ENCODE assay signal across 18 cellular contexts in the genomic region with DNA sequence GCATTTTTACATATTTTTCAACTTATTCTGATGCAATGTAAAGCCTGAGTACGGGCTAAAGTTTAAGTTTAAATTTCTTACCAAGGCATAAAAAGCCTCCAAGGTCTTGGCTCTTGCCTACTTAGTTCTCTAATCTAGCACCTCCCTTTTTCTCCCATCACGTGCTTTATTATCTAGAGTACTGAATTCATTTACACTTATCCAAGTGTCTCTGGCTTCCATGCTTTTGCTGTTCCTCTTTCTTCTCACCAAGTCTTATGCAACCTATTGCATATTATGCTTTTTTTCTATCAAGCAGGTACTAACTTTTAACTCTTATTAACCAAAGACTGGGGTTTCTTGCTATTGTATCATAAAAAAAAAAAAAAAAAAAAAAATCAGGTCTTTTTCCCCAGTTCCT. TPM values are rescaled to one million over a fixed set of nuclear protein-coding genes. Genes with fewer than 3 reads are reported as not detected.
DNase-seq lines count a peak whose midpoint lies in the region; ATAC-seq and TF ChIP-seq lines count a peak whose summit lies in the region.
"Had no signal": no experiment of that assay in that cellular context is flagged by ENCODE, and none has a peak within 500 bp of the region (broad histone marks: within the 10 kb centered on the region; RNA-seq: fewer than 3 reads in every experiment).

No MANE protein-coding gene starts in this region.

- no peak overlapping the region for H3K4me3 ChIP-seq in upper lobe of right lung

- peak; percentile 54 for ATAC-seq in upper lobe of right lung
- ATAC-seq in omental fat pad (ENCODE audit: low FRiP score), result no peak

- no peaks in the 10 kb centered on the region for H3K36me3 ChIP-seq in upper lobe of right lung

- H3K27me3 ChIP-seq in upper lobe of right lung, result no peaks in the 10 kb centered on the region

- no peak overlapping the region for H3K27ac ChIP-seq in upper lobe of right lung

- intact Hi-C loops in upper lobe of right lung (cut with DNase I) (no loop called here), posterior cingulate gyrus (cut with DNase I) (no loop called here)

- TF ChIP-seq CTCF in upper lobe of right lung (IDR thresholded peaks at IDR 0.05) (no peak), omental fat pad (IDR thresholded peaks at IDR 0.05) (no peak)

- no peaks in the 10 kb centered on the region for H3K4me1 ChIP-seq in upper lobe of right lung

- DNase-seq in KBM-7, result peak; percentile 60
- DNase-seq in NOMO-1 (lab: John Stamatoyannopoulos, UW; ENCODE audit: unreplicated experiment in 2 of 2), result peak; percentile 63 to 92
- DNase-seq in SKM-1 treated with dmso at 0.1 percent for 144 hours (lab: John Stamatoyannopoulos, UW; ENCODE audit: unreplicated experiment), result peak; percentile 69
- no peak for DNase-seq in upper lobe of right lung
- DNase-seq in posterior cingulate gyrus, result no peak
- no peak for DNase-seq in omental fat pad (ENCODE audit: low spot score)
- no peak for DNase-seq in NCI-H2029 (lab: John Stamatoyannopoulos, UW)
- DNase-seq: ACHN; CD4-positive, alpha-beta T cell; EL; HFFc6; IMR-90; NCI-H1048; NCI-H1436 treated with DMSO at 0.1 percent for 48 hours; NCI-H2081 treated with DMSO at 0.1 percent for 48 hours; NCI-H510A; NCI-H82; RPMI8226 had no signal

- in situ Hi-C loops in KBM-7 (cut with MboI; ENCODE audit: low pct_unique_long_range_greater_than_20kb, low sequenced_read_pairs), result no loop called here

- H3K9me3 ChIP-seq in upper lobe of right lung, result no peaks in the 10 kb centered on the region

RNA-seq across cellular contexts. Expression of a gene that starts 45.0 kb away (rescaled TPM):
- total RNA-seq in upper lobe of right lung (72.0 TPM), omental fat pad (10 to 100 TPM; 25.1 to 88.0 (median 35.8) TPM)

RNA-seq across cellular contexts. Expression of a gene that starts 56.4 kb away (rescaled TPM):
- total RNA-seq in upper lobe of right lung (1.1 TPM), omental fat pad (under 1 TPM in 2 of 4 donors, not detected in 2; 0.46 to 0.47 TPM)
- total RNA-seq: IMR-90 had no signal

Comparison
In these comparisons a context has a peak if more than half of its experiments do, and no peak if none do; other contexts are left out.
1. DNase-seq: peak in KBM-7 (single experiment), NOMO-1 (2 of 2) and SKM-1 treated with dmso at 0.1 percent for 144 hours (single experiment); none in upper lobe of right lung (single experiment), posterior cingulate gyrus (0 of 10), omental fat pad (single experiment) and NCI-H2029 (single experiment).